Comparison of ENCODE assay signal across 8 cellular contexts in the genomic region with DNA sequence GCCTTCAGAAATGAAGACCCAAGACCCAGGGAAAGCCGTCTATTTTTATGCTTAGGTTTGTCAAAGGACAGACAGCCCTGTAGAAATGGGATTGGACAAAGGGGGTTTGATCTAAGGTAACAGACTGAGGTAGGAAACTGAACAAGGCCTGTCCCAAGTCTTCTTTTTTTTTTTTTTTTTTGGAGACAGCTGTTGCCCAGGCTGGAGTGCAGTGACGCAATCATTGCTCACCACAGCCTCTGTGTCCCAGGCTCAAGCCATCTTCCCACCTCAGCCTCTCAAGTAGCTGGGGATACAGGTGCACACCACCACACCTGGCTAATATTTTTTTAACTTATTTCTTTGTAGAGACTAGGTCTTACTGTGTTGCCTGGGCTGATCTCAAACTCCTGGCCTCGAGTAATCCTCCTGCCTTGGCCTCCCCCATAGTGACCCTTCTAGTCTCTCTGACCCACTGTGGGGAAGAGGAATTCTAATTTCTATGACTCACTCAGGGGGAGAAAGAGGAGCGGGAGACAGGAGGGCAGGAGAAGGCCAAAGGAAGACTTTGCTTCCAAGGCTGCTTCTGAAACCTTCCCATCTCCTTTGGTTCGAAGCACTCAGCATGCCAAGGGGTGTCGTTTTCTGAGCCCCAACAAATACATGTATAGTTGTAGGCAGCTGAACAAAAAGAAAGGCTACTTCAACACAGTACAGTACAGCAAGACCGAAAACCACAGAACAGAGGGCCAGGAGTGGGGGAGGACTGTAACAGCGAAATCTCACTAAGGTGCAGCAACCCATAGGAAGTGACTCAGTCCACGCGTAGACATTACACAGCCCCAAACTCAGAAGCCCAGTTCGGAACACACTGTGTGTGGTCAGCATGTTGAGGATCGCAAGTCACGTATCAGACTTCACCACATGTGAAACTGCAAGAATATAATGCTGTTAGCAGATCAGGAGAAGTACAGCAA. TPM values are rescaled to one million over a fixed set of nuclear protein-coding genes. Genes with fewer than 3 reads are reported as not detected.
DNase-seq lines count a peak whose midpoint lies in the region; ATAC-seq and TF ChIP-seq lines count a peak whose summit lies in the region.

No MANE protein-coding gene starts in this region.

- DNase-seq in GM06990 (ENCODE audit: extremely low read depth, insufficient read length) (peak; percentile 76), HCT116 (ENCODE audit: low read depth, low spot score) (no peak), NCI-H460 (ENCODE audit: extremely low read depth, low read depth) (peak; percentile 41), lower lobe of right lung (no peak), upper lobe of right lung (no peak), NCI-H2227 treated with DMSO at 0.1 percent for 48 hours (lab: John Stamatoyannopoulos, UW) (no peak), ACHN (no peak)
- DNase-seq in activated T-cell treated with anti-CD3 and anti-CD28 coated beads, Interleukin-2, amount 50 U/mL, for 72 hours, result peak; percentile 82 to 88

- H3K27ac ChIP-seq in HCT116 (ENCODE audit: low read depth, low read length) (no peak overlapping the region), lower lobe of right lung (no peak overlapping the region), upper lobe of right lung (no peak overlapping the region)

- peaks cover 71% of the 10 kb centered on the region for H3K4me1 Mint-ChIP-seq in activated T-cell treated with anti-CD3 and anti-CD28 coated beads, Interleukin-2, amount 50 U/mL, for 72 hours (ENCODE audit: low read depth)

- TF ChIP-seq CTCF in GM06990 (IDR thresholded peaks at IDR 0.05; ENCODE audit: insufficient read depth, low read length, poor library complexity, severe bottlenecking), result no peak
- TF ChIP-seq CTCF in HCT116 (IDR thresholded peaks at IDR 0.05 in 2 of 3, conservative IDR thresholded peaks at IDR 0.05 in 1 of 3; ENCODE audit: borderline replicate concordance in 1 of 3, insufficient read depth in 1 of 3, low read depth in 2 of 3, low read length in 2 of 3), result no peak
- TF ChIP-seq CTCF in lower lobe of right lung (IDR thresholded peaks at IDR 0.05), result no peak
- TF ChIP-seq CTCF in upper lobe of right lung (IDR thresholded peaks at IDR 0.05), result no peak

- H3K9me3 ChIP-seq in HCT116 (ENCODE audit: control insufficient read depth in 1 of 2, insufficient read depth in 1 of 2, low read depth in 1 of 2, low read length in 2 of 2) (no peaks in the 10 kb centered on the region), lower lobe of right lung (no peaks in the 10 kb centered on the region), upper lobe of right lung (no peaks in the 10 kb centered on the region)

- no peaks in the 10 kb centered on the region for H3K9me2 ChIP-seq in HCT116 (ENCODE audit: insufficient read depth)

- H4K20me1 ChIP-seq in HCT116 (ENCODE audit: insufficient read depth), result no peaks in the 10 kb centered on the region

- RAD21 ChIA-PET in HCT116 (lab: Charles Lee; ENCODE audit: low non-redundant PET in 1 of 2, low total read pairs in 2 of 2, uncharacterized antibody in 2 of 2, unreplicated experiment in 2 of 2), result no interaction called here

- no peak overlapping the region for H2AFZ ChIP-seq in HCT116 (ENCODE audit: low read depth, low read length, poor library complexity, severe bottlenecking)

- H3K27me3 Mint-ChIP-seq in activated T-cell treated with anti-CD3 and anti-CD28 coated beads, Interleukin-2, amount 50 U/mL, for 72 hours (ENCODE audit: low read depth), result no peaks in the 10 kb centered on the region

- H3K9ac ChIP-seq in HCT116 (ENCODE audit: low read length), result no peak overlapping the region

- intact Hi-C loops in HCT116 (cut with micrococcal nuclease), result no loop called here
- intact Hi-C loops in lower lobe of right lung (cut with DNase I), result no loop called here
- intact Hi-C loops in upper lobe of right lung (cut with DNase I), result no loop called here

- peak overlapping the region; percentile 92 for H3K27ac Mint-ChIP-seq in activated T-cell treated with anti-CD3 and anti-CD28 coated beads, Interleukin-2, amount 50 U/mL, for 72 hours

- no peaks in the 10 kb centered on the region for H3K9me3 Mint-ChIP-seq in activated T-cell treated with anti-CD3 and anti-CD28 coated beads, Interleukin-2, amount 50 U/mL, for 72 hours

- H3K36me3 Mint-ChIP-seq in activated T-cell treated with anti-CD3 and anti-CD28 coated beads, Interleukin-2, amount 50 U/mL, for 72 hours (ENCODE audit: insufficient read depth in 2 of 2), result peaks cover 22 to 56% of the 10 kb centered on the region in 2 donors

- H3K4me3 Mint-ChIP-seq in activated T-cell treated with anti-CD3 and anti-CD28 coated beads, Interleukin-2, amount 50 U/mL, for 72 hours, result peak overlapping the region; percentile 75 to 89

- peaks cover 1% of the 10 kb centered on the region; the same call in 1 of the 2 replicates for H3K36me3 ChIP-seq in GM06990 (ENCODE audit: control insufficient read depth, insufficient read depth, low read length)
- H3K36me3 ChIP-seq in HCT116 (ENCODE audit: control insufficient read depth in 1 of 2, insufficient read depth in 2 of 2, low read length in 2 of 2), result no peaks in the 10 kb centered on the region
- no peaks in the 10 kb centered on the region for H3K36me3 ChIP-seq in lower lobe of right lung
- no peaks in the 10 kb centered on the region for H3K36me3 ChIP-seq in upper lobe of right lung

- H3K79me2 ChIP-seq in HCT116 (ENCODE audit: insufficient read depth, low read length), result no peaks in the 10 kb centered on the region

- ATAC-seq in HCT116 (no peak), lower lobe of right lung (peak; percentile 85 to 91), upper lobe of right lung (peak; percentile 89)
- peak; percentile 98 for ATAC-seq in activated T-cell treated with anti-CD3 and anti-CD28 coated beads, Interleukin-2, amount 50 U/mL, for 72 hours (replicated peaks in 1 of 2)

- TF ChIP-seq RAD21 in HCT116 (IDR thresholded peaks at IDR 0.05; ENCODE audit: low read depth), result no peak

- in situ Hi-C loops in ACHN (cut with HindIII; ENCODE audit: low pct_ligation_motif_present, low pct_unique_long_range_greater_than_20kb, low sequenced_read_pairs), result no loop called here

- H3K27me3 ChIP-seq in GM06990 (replicated peaks; ENCODE audit: control insufficient read depth, insufficient read depth, low read length) (no peaks in the 10 kb centered on the region), HCT116 (ENCODE audit: insufficient read depth, low read length) (peaks cover 7% of the 10 kb centered on the region; the same call in 1 of the 2 replicates), lower lobe of right lung (ENCODE audit: low read depth) (peaks cover 15% of the 10 kb centered on the region), upper lobe of right lung (peaks cover 18% of the 10 kb centered on the region)

- CTCF ChIA-PET in HCT116 (lab: Charles Lee), result no interaction called here

- no peak for TF ChIP-seq POLR2A in HCT116 (IDR thresholded peaks at IDR 0.05; ENCODE audit: borderline replicate concordance, extremely low read depth, insufficient read depth, insufficient read length)

- POLR2A ChIA-PET in HCT116 (lab: Charles Lee), result no interaction called here

- peak overlapping the region; percentile 18 for H3K4me2 ChIP-seq in HCT116 (ENCODE audit: low read length)

- no TSS peak for BruUV-seq in HCT116 (replicated peaks; lab: Mats Ljungman, UMichigan)

- peaks cover 4 to 26% of the 10 kb centered on the region in 2 experiments; a peak in 3 of 4 replicates for H3K4me1 ChIP-seq in HCT116 (ENCODE audit: control insufficient read depth in 1 of 2, insufficient read depth in 2 of 2, low read length in 2 of 2)
- H3K4me1 ChIP-seq in lower lobe of right lung, result peaks cover 11% of the 10 kb centered on the region
- no peaks in the 10 kb centered on the region for H3K4me1 ChIP-seq in upper lobe of right lung

- H3K4me3 ChIP-seq in GM06990 (replicated peaks; ENCODE audit: low read depth, low read length), result no peak overlapping the region
- no peak overlapping the region for H3K4me3 ChIP-seq in HCT116 (replicated peaks in 1 of 2; ENCODE audit: low read depth in 1 of 2, low read length in 2 of 2)
- no peak overlapping the region for H3K4me3 ChIP-seq in lower lobe of right lung
- H3K4me3 ChIP-seq in upper lobe of right lung, result no peak overlapping the region

TF ChIP-seq in HCT116, 20 proteins besides CTCF, POLR2A, EP300 and RAD21 (continues in another document):
- TF ChIP-seq ZNF274 (IDR thresholded peaks at IDR 0.05; ENCODE audit: low read depth, low read length) (no peak), SRF (IDR thresholded peaks at IDR 0.05; ENCODE audit: low read depth) (no peak)
- TF ChIP-seq, protein P1, sequence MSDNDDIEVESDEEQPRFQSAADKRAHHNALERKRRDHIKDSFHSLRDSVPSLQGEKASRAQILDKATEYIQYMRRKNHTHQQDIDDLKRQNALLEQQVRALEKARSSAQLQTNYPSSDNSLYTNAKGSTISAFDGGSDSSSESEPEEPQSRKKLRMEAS (IDR thresholded peaks at IDR 0.05), result no peak
- TF ChIP-seq, protein P2, sequence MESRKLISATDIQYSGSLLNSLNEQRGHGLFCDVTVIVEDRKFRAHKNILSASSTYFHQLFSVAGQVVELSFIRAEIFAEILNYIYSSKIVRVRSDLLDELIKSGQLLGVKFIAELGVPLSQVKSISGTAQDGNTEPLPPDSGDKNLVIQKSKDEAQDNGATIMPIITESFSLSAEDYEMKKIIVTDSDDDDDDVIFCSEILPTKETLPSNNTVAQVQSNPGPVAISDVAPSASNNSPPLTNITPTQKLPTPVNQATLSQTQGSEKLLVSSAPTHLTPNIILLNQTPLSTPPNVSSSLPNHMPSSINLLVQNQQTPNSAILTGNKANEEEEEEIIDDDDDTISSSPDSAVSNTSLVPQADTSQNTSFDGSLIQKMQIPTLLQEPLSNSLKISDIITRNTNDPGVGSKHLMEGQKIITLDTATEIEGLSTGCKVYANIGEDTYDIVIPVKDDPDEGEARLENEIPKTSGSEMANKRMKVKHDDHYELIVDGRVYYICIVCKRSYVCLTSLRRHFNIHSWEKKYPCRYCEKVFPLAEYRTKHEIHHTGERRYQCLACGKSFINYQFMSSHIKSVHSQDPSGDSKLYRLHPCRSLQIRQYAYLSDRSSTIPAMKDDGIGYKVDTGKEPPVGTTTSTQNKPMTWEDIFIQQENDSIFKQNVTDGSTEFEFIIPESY (IDR thresholded peaks at IDR 0.05; ENCODE audit: extremely low read depth, insufficient replicate concordance, low read length), result no peak

RNA-seq across cellular contexts. Expression of a gene that starts 0.9 kb away (rescaled TPM):
- total RNA-seq in HCT116 (2021; ENCODE audit: unreplicated experiment), result not detected
- not detected in 2 replicates for polyA plus RNA-seq in HCT116 (2012)
- not detected in 2 replicates for total RNA-seq in NCI-H460 (2014; rRNA removed; shearing (Covaris generic))
- polyA plus RNA-seq in NCI-H460 (2014; cell fraction: nucleus; rRNA removed), result not detected in 2 replicates
- 1 to 10 TPM; 1.4 to 2.5 TPM for total RNA-seq in activated T-cell treated with anti-CD3 and anti-CD28 coated beads, Interleukin-2, amount 50 U/mL, for 72 hours
- total RNA-seq in lower lobe of right lung, result 1.4 TPM
- 0.69 TPM for total RNA-seq in upper lobe of right lung

RNA-seq across cellular contexts. Expression of a gene that starts 33.7 kb away (rescaled TPM):
- total RNA-seq in HCT116 (2021; ENCODE audit: unreplicated experiment), result 24.5 TPM
- polyA plus RNA-seq in HCT116 (2012), result 10.8 and 12.4 TPM in 2 replicates
- 0.07 and 0.09 TPM in 2 replicates for total RNA-seq in NCI-H460 (2014; rRNA removed; shearing (Covaris generic))
- 0.07 TPM in 1 of 2 replicates, not detected in the other for polyA plus RNA-seq in NCI-H460 (2014; cell fraction: nucleus; rRNA removed)
- under 1 TPM; 0.81 to 0.89 TPM for total RNA-seq in activated T-cell treated with anti-CD3 and anti-CD28 coated beads, Interleukin-2, amount 50 U/mL, for 72 hours
- total RNA-seq in lower lobe of right lung, result 1.4 TPM
- 0.35 TPM for total RNA-seq in upper lobe of right lung

Comparison
In these comparisons a context has a peak if more than half of its experiments do, and no peak if none do; other contexts are left out.
1. DNase-seq: peak in GM06990 (single experiment), NCI-H460 (single experiment) and activated T-cell treated with anti-CD3 and anti-CD28 coated beads, Interleukin-2, amount 50 U/mL, for 72 hours (2 of 2); none in HCT116 (single experiment), lower lobe of right lung (single experiment), upper lobe of right lung (single experiment), NCI-H2227 treated with DMSO at 0.1 percent for 48 hours (single experiment) and ACHN (single experiment).
2. RNA of a gene that starts 33.7 kb away (total RNA-seq): 24.5 TPM in HCT116 (single experiment); 1.4 TPM in lower lobe of right lung (single experiment), 0.81 to 0.89 TPM in activated T-cell treated with anti-CD3 and anti-CD28 coated beads, Interleukin-2, amount 50 U/mL, for 72 hours, 0.35 TPM in upper lobe of right lung (single experiment) and 0.07 to 0.09 TPM in NCI-H460; every median in the first group is over 10 times any median in the second.